ENCODE assay signal across 8 cellular contexts in genomic region chr19:1094978-1095701, GRCh38. TPM values are rescaled to one million over a fixed set of nuclear protein-coding genes. Genes with fewer than 3 reads are reported as not detected.
A peak's percentile ranks its signal among the peaks of the same experiment; 100 is the strongest.
DNase-seq lines count a peak whose midpoint lies in the region; ATAC-seq and TF ChIP-seq lines count a peak whose summit lies in the region.

Gene POLR2E (minus strand): TSS chr19:1095375. CDS start chr19:1095315, 60 bp downstream.

- peak within 1 kb of the TSS; percentile 11; the same call in 1 of the 2 replicates for H2AFZ ChIP-seq in OCI-LY3 (ENCODE audit: low read depth, low read length)

- peak within 1 kb of the TSS; percentile 93 for H3K4me3 Mint-ChIP-seq in Calu3 (ENCODE audit: low read depth, unreplicated experiment)

- peak within 1 kb of the TSS; percentile 70 for H3K27ac ChIP-seq in OCI-LY3 (ENCODE audit: low read length)

- DNase-seq in Calu3, result peak; percentile 92
- peak; percentile 89 for DNase-seq in HuH-7 (ENCODE audit: low spot score)
- DNase-seq in activated T-cell treated with anti-CD3 and anti-CD28 coated beads for 24 hours (ENCODE audit: low read depth), result peak; percentile 97
- DNase-seq in epidermal melanocyte (ENCODE audit: insufficient read length, low spot score), result peak; percentile 99
- DNase-seq in stimulated activated CD8-positive, alpha-beta memory T cell treated with anti-CD3 and anti-CD28 coated beads, Interleukin-4, amount 100 ng/mL, for 1 hour (ENCODE audit: low read depth in 2 of 2, low spot score in 1 of 2), result peak; percentile 96 to 98

- H3K36me3 ChIP-seq in OCI-LY3 (replicated peaks; ENCODE audit: low read depth, low read length), result peaks cover 28% of the 10 kb centered on the region

- H3K36me3 Mint-ChIP-seq in Calu3 (ENCODE audit: insufficient read depth, unreplicated experiment), result peaks cover 56% of the 10 kb centered on the region

- peaks cover 19% of the 10 kb centered on the region for H3K4me1 Mint-ChIP-seq in Calu3 (ENCODE audit: low read depth, unreplicated experiment)

- H3K27me3 Mint-ChIP-seq in Calu3 (ENCODE audit: unreplicated experiment), result no peaks in the 10 kb centered on the region

- peak; percentile 80 for ATAC-seq in GM21447 (IDR thresholded peaks at IDR 0.05; ENCODE audit: unreplicated experiment)

- intact Hi-C loops in Calu3 (cut with micrococcal nuclease; ENCODE audit: unreplicated experiment), result no loop called here

- peaks cover 3% of the 10 kb centered on the region; the same call in 1 of the 2 replicates for H3K9me3 ChIP-seq in OCI-LY3 (ENCODE audit: insufficient read depth, low read length)
- H3K9me3 ChIP-seq in mononuclear cell (ENCODE audit: low read depth, low read length), result no peaks in the 10 kb centered on the region

- no TSS peak for BruUV-seq in Calu3 (replicated peaks; lab: Mats Ljungman, UMichigan)

- H3K4me2 ChIP-seq in OCI-LY3 (ENCODE audit: low read length), result peak within 1 kb of the TSS; percentile 91

- H4K20me1 ChIP-seq in OCI-LY3 (ENCODE audit: insufficient read depth, low read length), result peaks cover 21% of the 10 kb centered on the region

- peak within 1 kb of the TSS; percentile 92 for H3K4me3 ChIP-seq in OCI-LY3 (ENCODE audit: low read length)
- H3K4me3 ChIP-seq in mononuclear cell (ENCODE audit: low read length), result peak within 1 kb of the TSS; percentile 67

- peak within 1 kb of the TSS; percentile 85 for H3K9ac ChIP-seq in OCI-LY3 (ENCODE audit: low read length)

- H3K4me1 ChIP-seq in OCI-LY3 (ENCODE audit: low read length), result peaks cover 21% of the 10 kb centered on the region
- peaks cover 64% of the 10 kb centered on the region for H3K4me1 ChIP-seq in mononuclear cell (ENCODE audit: insufficient read depth, low read length)

- CTCF ChIA-PET in Calu3 (lab: Charles Lee), result no interaction called here

- TF ChIP-seq CTCF in Calu3 (IDR thresholded peaks at IDR 0.05; ENCODE audit: unreplicated experiment) (no peak), OCI-LY3 (IDR thresholded peaks at IDR 0.05; ENCODE audit: low read depth, low read length) (no peak)

- H3K27me3 ChIP-seq in OCI-LY3 (ENCODE audit: low read depth, low read length) (no peaks in the 10 kb centered on the region), mononuclear cell (ENCODE audit: insufficient read depth, low read length) (no peaks in the 10 kb centered on the region)

- peaks cover 32% of the 10 kb centered on the region for H3K79me2 ChIP-seq in OCI-LY3 (ENCODE audit: low read length)

- peak within 1 kb of the TSS; percentile 77 for H3K27ac Mint-ChIP-seq in Calu3 (ENCODE audit: unreplicated experiment)

- H3K9me3 Mint-ChIP-seq in Calu3 (ENCODE audit: low read depth, unreplicated experiment), result no peaks in the 10 kb centered on the region

RNA-seq across cellular contexts. Expression of gene POLR2E, which starts in this region (rescaled TPM):
- total RNA-seq in Calu3 (2022), result 141 and 144 TPM in 2 replicates
- 48.9 TPM for total RNA-seq in mononuclear cell

Comparison
In these comparisons a context has a peak if more than half of its experiments do, and no peak if none do; other contexts are left out.
1. Peak in every context shown above with its lines: DNase-seq, ATAC-seq, H3K4me3 ChIP-seq and H3K27ac ChIP-seq.